13 cellular contexts compared by ENCODE assay signal in the genomic region with DNA sequence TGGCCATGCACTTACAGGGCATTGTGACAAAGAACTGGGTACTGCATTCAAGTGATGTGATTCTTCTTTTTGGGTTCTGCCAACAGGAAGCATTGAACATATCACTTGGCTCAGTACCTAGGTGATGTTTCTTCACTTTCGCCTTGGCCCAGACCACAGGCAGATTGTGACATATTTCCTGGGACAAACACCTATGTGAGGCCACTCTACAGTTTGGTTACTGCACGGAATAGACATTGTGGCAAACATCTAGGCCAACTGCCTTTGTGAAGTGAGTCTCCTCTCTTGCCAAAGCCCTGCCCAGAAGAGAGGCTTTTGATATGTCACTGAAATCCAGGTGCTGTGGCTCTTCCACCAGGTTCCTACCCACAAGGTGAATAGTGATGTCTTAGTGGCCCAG. TPM values are rescaled to one million over a fixed set of nuclear protein-coding genes. Genes with fewer than 3 reads are reported as not detected.
"Had no signal": no experiment of that assay in that cellular context is flagged by ENCODE, and none has a peak within 500 bp of the region (broad histone marks: within the 10 kb centered on the region; RNA-seq: fewer than 3 reads in every experiment).

No MANE protein-coding gene starts in this region.

RNA-seq across cellular contexts. Expression of gene BPY2, which starts 14.4 kb away (rescaled TPM):
- total RNA-seq: stomach, subcutaneous adipose tissue, temporal lobe, thoracic aorta, thyroid gland, tibial nerve, transverse colon, upper lobe of left lung, upper lobe of right lung, ureter, urinary bladder, uterus, vagina had no signal
